ENCODE assay signal across 8 cellular contexts in the genomic region with DNA sequence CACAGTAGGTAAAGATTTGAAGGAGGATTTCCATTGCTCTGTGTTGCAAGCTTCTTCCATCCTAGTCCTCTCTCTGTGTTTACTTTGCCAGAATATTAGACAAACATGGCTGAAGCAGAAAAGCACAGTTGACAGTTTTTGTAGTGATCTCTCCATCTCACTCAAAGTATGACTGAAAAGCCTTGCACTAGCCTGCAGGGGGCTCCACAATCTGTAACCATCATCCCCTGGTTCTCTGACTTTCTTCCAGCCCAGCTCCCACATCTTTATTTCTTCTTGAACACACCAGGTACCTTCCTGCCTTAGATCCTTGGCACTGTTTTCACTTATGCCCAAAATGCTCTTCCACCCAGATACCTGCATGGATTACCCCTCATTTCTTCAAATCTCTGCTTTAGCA. TPM values are rescaled to one million over a fixed set of nuclear protein-coding genes. Genes with fewer than 3 reads are reported as not detected.
A peak's percentile ranks its signal among the peaks of the same experiment; 100 is the strongest.
DNase-seq lines count a peak whose midpoint lies in the region; ATAC-seq and TF ChIP-seq lines count a peak whose summit lies in the region.

No MANE protein-coding gene starts in this region.

- H3K27ac ChIP-seq in CD8-positive, alpha-beta T cell (ENCODE audit: low read depth, low read length) = no peak overlapping the region
- no peak overlapping the region for H3K27ac ChIP-seq in suprapubic skin

- H3K27ac Mint-ChIP-seq in CD8-positive, alpha-beta T cell = no peak overlapping the region

- CTCF ChIA-PET in CD8-positive, alpha-beta T cell (lab: Charles Lee) = no interaction called here

- H3K4me3 Mint-ChIP-seq in CD8-positive, alpha-beta T cell = no peak overlapping the region

- H3K4me3 ChIP-seq in CD8-positive, alpha-beta T cell (ENCODE audit: low read depth, low read length) = no peak overlapping the region
- H3K4me3 ChIP-seq in suprapubic skin = no peak overlapping the region

- DNase-seq in GM03348 (ENCODE audit: low spot score) (peak; percentile 3), RKO (ENCODE audit: low spot score) (peak; percentile 21), left kidney (ENCODE audit: low read depth, low spot score) (peak; percentile 10), NCI-H446 treated with DMSO at 0.1 percent for 48 hours (lab: John Stamatoyannopoulos, UW) (no peak), suprapubic skin (ENCODE audit: low spot score in 2 of 2) (no peak)
- no peak for DNase-seq in CD8-positive, alpha-beta T cell

- TF ChIP-seq EP300 in suprapubic skin (IDR thresholded peaks at IDR 0.05) = no peak

- POLR2A ChIA-PET in CD8-positive, alpha-beta T cell (lab: Charles Lee) = no interaction called here

- no peaks in the 10 kb centered on the region for H3K4me1 Mint-ChIP-seq in CD8-positive, alpha-beta T cell (ENCODE audit: low read depth)

- ATAC-seq in GM21825 (IDR thresholded peaks at IDR 0.05; ENCODE audit: unreplicated experiment) (peak; percentile 50), GM21528 (IDR thresholded peaks at IDR 0.05; ENCODE audit: low FRiP score, unreplicated experiment) (no peak)
- ATAC-seq in CD8-positive, alpha-beta T cell = no peak

- no peaks in the 10 kb centered on the region for H3K36me3 Mint-ChIP-seq in CD8-positive, alpha-beta T cell

- intact Hi-C loops in CD8-positive, alpha-beta T cell (cut with DNase I, micrococcal nuclease) = no loop called here

- no peak for TF ChIP-seq POLR2A in suprapubic skin (IDR thresholded peaks at IDR 0.05)

- no peaks in the 10 kb centered on the region for H3K9me3 Mint-ChIP-seq in CD8-positive, alpha-beta T cell

- no peaks in the 10 kb centered on the region for H3K36me3 ChIP-seq in CD8-positive, alpha-beta T cell (ENCODE audit: insufficient read depth, low read length)
- H3K36me3 ChIP-seq in suprapubic skin = no peaks in the 10 kb centered on the region

- TF ChIP-seq CTCF in CD8-positive, alpha-beta T cell (IDR thresholded peaks at IDR 0.05) = no peak
- TF ChIP-seq CTCF in suprapubic skin (IDR thresholded peaks at IDR 0.05) = no peak

- no peaks in the 10 kb centered on the region for H3K27me3 Mint-ChIP-seq in CD8-positive, alpha-beta T cell (ENCODE audit: low read depth)

- no peaks in the 10 kb centered on the region for H3K27me3 ChIP-seq in CD8-positive, alpha-beta T cell (ENCODE audit: insufficient read depth, low read length)
- H3K27me3 ChIP-seq in suprapubic skin = no peaks in the 10 kb centered on the region

- no peaks in the 10 kb centered on the region for H3K9me3 ChIP-seq in CD8-positive, alpha-beta T cell (ENCODE audit: low read length)
- H3K9me3 ChIP-seq in suprapubic skin = no peaks in the 10 kb centered on the region

- no peaks in the 10 kb centered on the region for H3K4me1 ChIP-seq in CD8-positive, alpha-beta T cell (ENCODE audit: insufficient read depth, low read length)
- no peaks in the 10 kb centered on the region for H3K4me1 ChIP-seq in suprapubic skin

RNA-seq across cellular contexts. Expression of a gene that starts 34.1 kb away (rescaled TPM):
- total RNA-seq in CD8-positive, alpha-beta T cell = not detected
- total RNA-seq in suprapubic skin = under 1 TPM in 2 of 4 donors, not detected in 2; 0.10 to 0.34 TPM

Comparison
In these comparisons a context has a peak if more than half of its experiments do, and no peak if none do; other contexts are left out.
1. DNase-seq: peak in GM03348 (single experiment), RKO (single experiment) and left kidney (single experiment); none in NCI-H446 treated with DMSO at 0.1 percent for 48 hours (single experiment), CD8-positive, alpha-beta T cell (0 of 7) and suprapubic skin (0 of 2).